In the genomic region with DNA sequence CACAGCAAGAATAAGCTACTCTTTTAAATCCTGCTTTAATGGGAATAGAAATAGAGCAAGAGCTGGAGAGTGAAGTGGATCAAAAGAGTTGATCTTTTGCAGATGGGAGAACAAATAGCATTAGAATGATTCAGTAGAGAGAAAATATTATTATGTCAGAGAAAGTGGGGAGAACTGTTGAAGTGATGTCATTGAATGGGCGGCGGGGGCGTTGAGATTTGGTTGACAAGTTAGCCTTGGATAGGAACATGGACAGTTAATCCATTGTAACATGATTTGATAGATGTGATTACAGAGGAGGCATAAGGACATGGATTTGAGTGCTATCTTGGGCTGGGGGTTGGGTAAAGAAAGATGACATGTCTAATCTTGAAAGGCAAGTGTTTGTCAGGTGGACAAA, we compare ENCODE assay signal across 17 cellular contexts.
"Had no signal": no experiment of that assay in that cellular context is flagged by ENCODE, and none has a peak within 500 bp of the region (broad histone marks: within the 10 kb centered on the region; RNA-seq: fewer than 3 reads in every experiment).

No MANE protein-coding gene starts in this region.

- H3K27me3 ChIP-seq: dorsolateral prefrontal cortex, heart left ventricle, sigmoid colon had no signal

- H3K9me3 Mint-ChIP-seq: naive thymus-derived CD8-positive, alpha-beta T cell; neural crest cell had no signal

- H3K4me1 ChIP-seq: heart left ventricle, sigmoid colon had no signal

- H3K9me3 ChIP-seq: heart left ventricle, sigmoid colon had no signal

- H3K27me3 Mint-ChIP-seq: naive thymus-derived CD8-positive, alpha-beta T cell had no signal

- H3K4me3 Mint-ChIP-seq: naive thymus-derived CD8-positive, alpha-beta T cell; neural crest cell had no signal

- H3K4me3 ChIP-seq: dorsolateral prefrontal cortex, heart left ventricle, lung, sigmoid colon, skin epidermis had no signal

- H3K4me1 Mint-ChIP-seq: neural crest cell had no signal

- H3K27ac ChIP-seq: dorsolateral prefrontal cortex, heart left ventricle, sigmoid colon, skin epidermis had no signal

- DNase-seq: cortex of kidney; dorsolateral prefrontal cortex; effector CD8-positive, alpha-beta T cell; heart left ventricle; hippocampal formation; left colon; left ventricle myocardium superior; naive thymus-derived CD8-positive, alpha-beta T cell; posterior cingulate gyrus; sigmoid colon; stimulated activated CD4-positive, alpha-beta T cell treated with anti-CD3 and anti-CD28 coated beads, Interleukin-2, amount 100 ng/mL, for 48 hours; stimulated activated naive CD4-positive, alpha-beta T cell treated with Interleukin-2 at 50 U/mL for 16 hours; trophoblast cell had no signal

- ATAC-seq: esophagus mucosa; heart left ventricle; left colon; left ventricle myocardium superior; naive thymus-derived CD8-positive, alpha-beta T cell had no signal
